In the genomic region with DNA sequence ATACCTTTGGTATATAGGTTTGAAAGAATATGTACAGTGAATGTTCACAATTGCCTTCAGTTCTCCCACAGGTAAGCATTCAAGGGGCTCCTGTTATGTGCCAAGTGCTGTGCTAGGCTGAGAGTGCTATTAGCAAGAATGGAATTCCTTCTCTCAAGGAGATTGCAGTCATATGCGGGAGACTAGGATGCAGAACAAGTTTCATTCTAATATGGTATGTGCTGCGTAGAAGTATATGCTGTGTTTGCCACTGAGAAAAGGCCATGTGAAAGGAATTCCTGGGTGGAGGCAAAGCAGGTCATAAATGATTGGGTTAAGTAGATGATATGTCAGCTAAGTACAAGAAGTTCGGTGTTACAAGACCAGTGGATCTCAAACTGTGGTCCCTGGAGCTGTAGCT, we compare ENCODE assay signal across 35 cellular contexts.
"Had no signal": no experiment of that assay in that cellular context is flagged by ENCODE, and none has a peak within 500 bp of the region (broad histone marks: within the 10 kb centered on the region; RNA-seq: fewer than 3 reads in every experiment).

No MANE protein-coding gene starts in this region.

- DNase-seq: Kasumi-1, KBM-7, KG1, MG63, MV-4-11, NCI-H1048, NCI-H1092, NCI-H1092 treated with DMSO at 0.1 percent for 48 hours, NCI-H1105, NCI-H1105 treated with DMSO at 0.1 percent for 48 hours, NCI-H1417, NCI-H1417 treated with DMSO at 0.1 percent for 48 hours, NCI-H1436, NCI-H1436 treated with DMSO at 0.1 percent for 48 hours, NCI-H146, NCI-H1694, NCI-H1694 treated with DMSO at 0.1 percent for 48 hours, NCI-H187 treated with DMSO at 0.1 percent for 48 hours, NCI-H1930, NCI-H2029, NCI-H2029 treated with DMSO at 0.1 percent for 48 hours, NCI-H2081, NCI-H2081 treated with DMSO at 0.1 percent for 48 hours, NCI-H2107, NCI-H2171, NCI-H2171 treated with DMSO at 0.1 percent for 48 hours, NCI-H2227 treated with DMSO at 0.1 percent for 48 hours, NCI-H226, NCI-H345, NCI-H446, NCI-H446 treated with DMSO at 0.1 percent for 48 hours, NCI-H510A, NCI-H510A treated with DMSO at 0.1 percent for 48 hours, NCI-H524 had no signal

- H3K9ac ChIP-seq: KMS-11 had no signal

- H3K4me2 ChIP-seq: KMS-11 had no signal

- H3K4me3 ChIP-seq: MG63 had no signal

- H3K27me3 ChIP-seq: MG63 had no signal

- H3K36me3 ChIP-seq: MG63 had no signal

- H3K27ac ChIP-seq: KMS-11 had no signal
